In genomic region chr7:19620470-19620869, GRCh38 we compare ENCODE assay signal across 25 cellular contexts.
"Had no signal": no experiment of that assay in that cellular context is flagged by ENCODE, and none has a peak within 500 bp of the region (broad histone marks: within the 10 kb centered on the region; RNA-seq: fewer than 3 reads in every experiment).

No MANE protein-coding gene starts in this region.

- DNase-seq: activated CD4-positive, alpha-beta T cell treated with anti-CD3 and anti-CD28 coated beads for 48 hours; activated CD4-positive, alpha-beta T cell treated with anti-CD3 and anti-CD28 coated beads, Interleukin-2, amount 50 U/mL, for 48 hours; activated CD8-positive, alpha-beta memory T cell treated with anti-CD3 and anti-CD28 coated beads, Interleukin-2, amount 50 U/mL, for 4 hours; activated gamma-delta T cell; activated naive CD4-positive, alpha-beta T cell treated with anti-CD3 and anti-CD28 coated beads, Interleukin-2, amount 10 ng/mL, durations not matched to agents 7 days and 5 days; activated naive CD8-positive, alpha-beta T cell treated with anti-CD3 and anti-CD28 coated beads, Interleukin-2, amount 10 ng/mL, durations not matched to agents 7 days and 5 days; activated T-cell treated with anti-CD3 and anti-CD28 coated beads, Interleukin-2, amount 50 U/mL, for 1 hour; amygdala; dermis blood vessel endothelial cell; effector CD4-positive, alpha-beta T cell; heart right ventricle; left lung; mucosa of descending colon; right lobe of liver; small intestine; stimulated activated CD4-positive, alpha-beta T cell treated with anti-CD3 and anti-CD28 coated beads, Interleukin-4, amount 100 ng/mL, for 24 hours; substantia nigra; T-helper 1 cell; uterus had no signal

- H3K27me3 ChIP-seq: breast epithelium, esophagus muscularis mucosa, heart right ventricle, left lung, neutrophil, right lobe of liver, uterus had no signal

- H3K36me3 ChIP-seq: breast epithelium, esophagus muscularis mucosa, heart right ventricle, left lung, neutrophil, right lobe of liver, uterus had no signal

- H3K27ac ChIP-seq: breast epithelium, esophagus muscularis mucosa, heart right ventricle, left lung, neutrophil, right lobe of liver, uterus had no signal

- H3K9me3 ChIP-seq: mucosa of descending colon, neutrophil, right lobe of liver, uterus had no signal

- ATAC-seq: heart right ventricle; left lung; mucosa of descending colon; right lobe of liver; stimulated activated effector memory CD8-positive, alpha-beta T cell treated with anti-CD3 and anti-CD28 coated beads, Interleukin-12 subunit alpha, Interleukin-12 subunit beta, amount 100 ng/mL, for 72 hours had no signal

- FAIRE-seq: colon, small intestine had no signal

- H3K4me1 ChIP-seq: breast epithelium, esophagus muscularis mucosa, heart right ventricle, left lung, right lobe of liver, uterus had no signal

- H3K4me3 ChIP-seq: breast epithelium, esophagus muscularis mucosa, heart right ventricle, left lung, lung, mucosa of descending colon, right lobe of liver, uterus had no signal
